10 cellular contexts compared by ENCODE assay signal in genomic region chr17:3879181-3879580, GRCh38. TPM values are rescaled to one million over a fixed set of nuclear protein-coding genes. Genes with fewer than 3 reads are reported as not detected.
DNase-seq lines count a peak whose midpoint lies in the region; ATAC-seq and TF ChIP-seq lines count a peak whose summit lies in the region.
"Had no signal": no experiment of that assay in that cellular context is flagged by ENCODE, and none has a peak within 500 bp of the region (broad histone marks: within the 10 kb centered on the region; RNA-seq: fewer than 3 reads in every experiment).

No MANE protein-coding gene starts in this region.

- peak overlapping the region; percentile 2; the same call in 1 of the 2 replicates for H3K27ac Mint-ChIP-seq in HFFc6

- no peak overlapping the region for H3K18ac ChIP-seq in trophoblast cell (ENCODE audit: low read length)

- no peak overlapping the region for H4K91ac ChIP-seq in trophoblast cell (ENCODE audit: low read depth, low read length)

- H3K23ac ChIP-seq in trophoblast cell (ENCODE audit: low read length): no peak overlapping the region

- no peak overlapping the region for H3K14ac ChIP-seq in trophoblast cell (ENCODE audit: low read length)

- DNase-seq in HFFc6: peak; percentile 59
- DNase-seq in SJCRH30: peak; percentile 94 to 96
- peak; percentile 67 for DNase-seq in fibroblast of the aortic adventitia (ENCODE audit: low read depth)
- DNase-seq in trophoblast cell: no peak
- no peak for DNase-seq in Kasumi-1 (lab: John Stamatoyannopoulos, UW)
- no peak for DNase-seq in hippocampal formation (lab: John Stamatoyannopoulos, UW)
- DNase-seq in NCI-H1105 (lab: John Stamatoyannopoulos, UW): no peak
- DNase-seq: Peyer's patch had no signal

- no peak overlapping the region for H3K4me2 ChIP-seq in trophoblast cell (ENCODE audit: low read length)

- H2AFZ ChIP-seq in trophoblast cell (ENCODE audit: insufficient read depth, low read length, poor library complexity): no peak overlapping the region

- H3K36me3 ChIP-seq in SJCRH30: no peaks in the 10 kb centered on the region
- no peaks in the 10 kb centered on the region for H3K36me3 ChIP-seq in trophoblast cell (ENCODE audit: control insufficient read depth in 1 of 2, insufficient read depth in 2 of 2, low read length in 2 of 2)

- no peak overlapping the region for H3K4ac ChIP-seq in trophoblast cell (ENCODE audit: low read depth, low read length)

- no CpG with 5 or more reads among the region's 5 CpGs for WGBS in trophoblast cell (ENCODE audit: extremely low coverage, insufficient coverage, insufficient read length)

- no peaks in the 10 kb centered on the region for H3K9me3 Mint-ChIP-seq in HFFc6

- H3K36me3 Mint-ChIP-seq in HFFc6 (ENCODE audit: low read depth): peaks cover 20% of the 10 kb centered on the region

- H3K79me2 ChIP-seq in trophoblast cell (ENCODE audit: control insufficient read depth, insufficient read depth, low read length, poor library complexity): no peaks in the 10 kb centered on the region

- H2BK5ac ChIP-seq in trophoblast cell (ENCODE audit: low read depth, low read length, poor library complexity): no peak overlapping the region

- H3K27me3 Mint-ChIP-seq in HFFc6 (ENCODE audit: insufficient read depth): peaks cover 1% of the 10 kb centered on the region; the same call in 1 of the 2 replicates

- H3K4me1 ChIP-seq in SJCRH30 (peaks cover 17% of the 10 kb centered on the region), trophoblast cell (ENCODE audit: control insufficient read depth in 1 of 2, insufficient read depth in 2 of 2, low read length in 2 of 2) (no peaks in the 10 kb centered on the region)

- peaks cover 11% of the 10 kb centered on the region for H3K4me1 Mint-ChIP-seq in HFFc6 (ENCODE audit: low read depth)

- no peaks in the 10 kb centered on the region for H3K79me1 ChIP-seq in trophoblast cell (ENCODE audit: low read length)

- no peak overlapping the region for H2BK12ac ChIP-seq in trophoblast cell (ENCODE audit: low read length)

- ATAC-seq in GM21737 (IDR thresholded peaks at IDR 0.05; ENCODE audit: unreplicated experiment): no peak

- H4K12ac ChIP-seq in trophoblast cell (ENCODE audit: low read depth, low read length): no peak overlapping the region

- H3K4me3 ChIP-seq in SJCRH30: no peak overlapping the region
- H3K4me3 ChIP-seq in fibroblast of the aortic adventitia (ENCODE audit: low read depth, low read length): no peak overlapping the region
- H3K4me3 ChIP-seq in trophoblast cell (ENCODE audit: low read depth, low read length): peak overlapping the region; percentile 41
- H3K4me3 ChIP-seq: Peyer's patch had no signal

- no peaks in the 10 kb centered on the region for H3K27me3 ChIP-seq in SJCRH30
- H3K27me3 ChIP-seq in trophoblast cell (ENCODE audit: insufficient read depth, low read length): no peaks in the 10 kb centered on the region
- H3K27me3 ChIP-seq: Peyer's patch had no signal

- H2BK120ac ChIP-seq in trophoblast cell (ENCODE audit: insufficient read depth, low read length, poor library complexity): no peak overlapping the region

- H3K27ac ChIP-seq in SJCRH30 (peak overlapping the region; percentile 77), trophoblast cell (ENCODE audit: low read depth, low read length) (no peak overlapping the region)
- H3K27ac ChIP-seq: epithelial cell of prostate had no signal

- TF ChIP-seq CTCF in HFFc6 (IDR thresholded peaks at IDR 0.05): no peak
- TF ChIP-seq CTCF in fibroblast of the aortic adventitia (IDR thresholded peaks at IDR 0.05; ENCODE audit: insufficient read depth, low read length): no peak

- H3K9me3 ChIP-seq in SJCRH30 (replicated peaks) (no peaks in the 10 kb centered on the region), trophoblast cell (ENCODE audit: insufficient read depth, low read depth, low read length) (no peaks in the 10 kb centered on the region)
- H3K9me3 ChIP-seq: Peyer's patch had no signal

- no peak overlapping the region for H4K8ac ChIP-seq in trophoblast cell (ENCODE audit: low read depth, low read length)

- no peak overlapping the region for H3K4me3 Mint-ChIP-seq in HFFc6

- H3K9ac ChIP-seq in trophoblast cell (ENCODE audit: low read length): no peak overlapping the region

- no peak overlapping the region for H2AK5ac ChIP-seq in trophoblast cell (ENCODE audit: low read length)

RNA-seq across cellular contexts. Expression of gene CAMKK1, which starts 13.7 kb away (rescaled TPM):
- 1 to 10 TPM; 5.4 to 6.9 (median 6.0) TPM for total RNA-seq in HFFc6 (2021; fragmentation: NEBNext Ultra II Directional; extraction: Animal tissue kit (Norgen Biotek cat#: 25700))
- 3.4 TPM in 2 replicates for total RNA-seq in SJCRH30 (2014; rRNA removed; shearing (Covaris generic))
- 8.3 and 17.7 TPM in 2 replicates for total RNA-seq in fibroblast of the aortic adventitia (ENCODE audit: low replicate concordance)
- 0.82 and 0.90 TPM in 2 replicates for polyA plus RNA-seq in trophoblast cell (2013)

RNA-seq across cellular contexts. Expression of gene NCBP3, which starts 33.1 kb away (rescaled TPM):
- 10 to 100 TPM; 22.4 to 28.6 (median 25.3) TPM for total RNA-seq in HFFc6 (2021; fragmentation: NEBNext Ultra II Directional; extraction: Animal tissue kit (Norgen Biotek cat#: 25700))
- total RNA-seq in SJCRH30 (2014; rRNA removed; shearing (Covaris generic)): 23.3 and 25.4 TPM in 2 replicates
- total RNA-seq in fibroblast of the aortic adventitia (ENCODE audit: low replicate concordance): 17.1 and 22.9 TPM in 2 replicates
- polyA plus RNA-seq in trophoblast cell (2013): 31.8 and 32.8 TPM in 2 replicates

RNA-seq across cellular contexts. Expression of gene P2RX1, which starts 37.1 kb away (rescaled TPM):
- under 1 TPM in 1 of 6 experiments, not detected in 5; 0.08 TPM for total RNA-seq in HFFc6 (2021; fragmentation: NEBNext Ultra II Directional; extraction: Animal tissue kit (Norgen Biotek cat#: 25700))
- total RNA-seq in SJCRH30 (2014; rRNA removed; shearing (Covaris generic)): 0.06 TPM in 1 of 2 replicates, not detected in the other
- total RNA-seq in fibroblast of the aortic adventitia (ENCODE audit: low replicate concordance): not detected in 2 replicates
- polyA plus RNA-seq in trophoblast cell (2013): not detected in 2 replicates

Comparison
In these comparisons a context has a peak if more than half of its experiments do, and no peak if none do; other contexts are left out.
1. DNase-seq: peak in HFFc6 (single experiment), SJCRH30 (2 of 2) and fibroblast of the aortic adventitia (single experiment); none in trophoblast cell (0 of 2), Kasumi-1 (0 of 2), hippocampal formation (0 of 2) and NCI-H1105 (single experiment).